ENCODE assay signal across 3 cellular contexts in genomic region chr11:113671914-113672313, GRCh38. TPM values are rescaled to one million over a fixed set of nuclear protein-coding genes. Genes with fewer than 3 reads are reported as not detected.
"Had no signal": no experiment of that assay in that cellular context is flagged by ENCODE, and none has a peak within 500 bp of the region (broad histone marks: within the 10 kb centered on the region; RNA-seq: fewer than 3 reads in every experiment).

No MANE protein-coding gene starts in this region.

RNA-seq across cellular contexts. Expression of gene TMPRSS5, which starts 34.2 kb away (rescaled TPM):
- total RNA-seq: GM23248, GM23338, H4 had no signal
